ENCODE assay signal across 25 cellular contexts in genomic region chr15:100167884-100168375, GRCh38.
A peak's percentile ranks its signal among the peaks of the same experiment; 100 is the strongest.
DNase-seq lines count a peak whose midpoint lies in the region; TF ChIP-seq lines count a peak whose summit lies in the region.
"Had no signal": no experiment of that assay in that cellular context is flagged by ENCODE, and none has a peak within 500 bp of the region (broad histone marks: within the 10 kb centered on the region; RNA-seq: fewer than 3 reads in every experiment).

No MANE protein-coding gene starts in this region.

- H3K36me3 Mint-ChIP-seq in type B pancreatic cell = no peaks in the 10 kb centered on the region

- no peaks in the 10 kb centered on the region for H3F3A ChIP-seq in GM23248 (ENCODE audit: insufficient read depth)

- peak; percentile 53 for DNase-seq in activated CD8-positive, alpha-beta memory T cell treated with anti-CD3 and anti-CD28 coated beads for 24 hours
- no peak for DNase-seq in activated CD8-positive, alpha-beta memory T cell treated with anti-CD3 and anti-CD28 coated beads, Interleukin-2, amount 50 U/mL, for 4 hours
- DNase-seq in left ventricle myocardium inferior = peak; percentile 24
- DNase-seq in pons (ENCODE audit: low spot score) = peak; percentile 3
- DNase-seq in type B pancreatic cell (ENCODE audit: extremely low spot score, unreplicated experiment) = peak; percentile 47
- DNase-seq in NCI-H510A treated with DMSO at 0.1 percent for 48 hours (lab: John Stamatoyannopoulos, UW) = no peak
- no peak for DNase-seq in DMS53 (lab: John Stamatoyannopoulos, UW)
- DNase-seq in GM23248 = no peak
- DNase-seq: 8988T; activated CD4-positive, CD25-positive, alpha-beta regulatory T cell treated with anti-CD3 and anti-CD28 coated beads, Interleukin-2, amount 50 U/mL, for 72 hours; activated naive CD8-positive, alpha-beta T cell treated with anti-CD3 and anti-CD28 coated beads, Interleukin-2, amount 10 ng/mL, durations not matched to agents 7 days and 5 days; AML-193; brain microvascular endothelial cell; cortex of kidney; islet precursor cell; mesenchymal stem cell; naive thymus-derived CD4-positive, alpha-beta T cell; NCI-H1417; pancreas; small intestine; stimulated activated CD4-positive, alpha-beta T cell treated with anti-CD3 and anti-CD28 coated beads, Interleukin-2, amount 100 ng/mL, for 48 hours; stimulated activated naive CD8-positive, alpha-beta T cell treated with anti-CD3 and anti-CD28 coated beads, Interleukin-15, Interleukin-2, amounts not matched to agents 100 U/mL and 50 U/mL, for 24 hours; T1000 had no signal

- H4K20me1 ChIP-seq in GM23248 (ENCODE audit: insufficient read depth) = no peaks in the 10 kb centered on the region

- no peak overlapping the region for H3K4me2 ChIP-seq in GM23248 (ENCODE audit: unreplicated experiment)

- WGBS in GM23248 (ENCODE audit: low coverage in 1 of 2, low lambda C conversion rate in 2 of 2, missing lambda C conversion rate in 2 of 2), 2 experiments = 53 to 57% methylated on average over 15 of the region's 15 CpGs

- no peak for TF ChIP-seq CTCF in left ventricle myocardium inferior (IDR thresholded peaks at IDR 0.05; ENCODE audit: borderline replicate concordance)
- no peak for TF ChIP-seq CTCF in type B pancreatic cell (conservative IDR thresholded peaks at IDR 0.05)

- H3K9me2 ChIP-seq in GM23248 (ENCODE audit: insufficient read depth) = no peaks in the 10 kb centered on the region

- peaks cover 15% of the 10 kb centered on the region for H3K4me1 ChIP-seq in left ventricle myocardium inferior
- no peaks in the 10 kb centered on the region for H3K4me1 ChIP-seq in GM23248 (ENCODE audit: insufficient read depth)
- H3K4me1 ChIP-seq: pancreas, vagina had no signal

- no peaks in the 10 kb centered on the region for H3K36me3 ChIP-seq in left ventricle myocardium inferior
- no peaks in the 10 kb centered on the region for H3K36me3 ChIP-seq in GM23248 (ENCODE audit: low read depth)
- H3K36me3 ChIP-seq: brain microvascular endothelial cell, pancreas, vagina had no signal

- H3K27me3 Mint-ChIP-seq in type B pancreatic cell = no peaks in the 10 kb centered on the region
- H3K27me3 Mint-ChIP-seq: activated naive CD8-positive, alpha-beta T cell treated with anti-CD3 and anti-CD28 coated beads, Interleukin-2, amount 10 ng/mL, durations not matched to agents 7 days and 5 days; activated T-helper 17 cell treated with anti-CD3 and anti-CD28 coated beads, Interleukin-2, amount 50 U/mL, for 72 hours had no signal

- H2AFZ ChIP-seq in GM23248 = no peak overlapping the region

- no peaks in the 10 kb centered on the region for H3K27me3 ChIP-seq in left ventricle myocardium inferior (ENCODE audit: low read depth)
- H3K27me3 ChIP-seq in GM23248 (replicated peaks; ENCODE audit: insufficient read depth) = no peaks in the 10 kb centered on the region
- H3K27me3 ChIP-seq: brain microvascular endothelial cell, pancreas, vagina had no signal

- no peaks in the 10 kb centered on the region for H3K4me1 Mint-ChIP-seq in type B pancreatic cell (ENCODE audit: unreplicated experiment)
- H3K4me1 Mint-ChIP-seq: activated T-helper 17 cell treated with anti-CD3 and anti-CD28 coated beads, Interleukin-2, amount 50 U/mL, for 72 hours had no signal

- peak overlapping the region; percentile 75 for H3K27ac ChIP-seq in left ventricle myocardium inferior (replicated peaks)
- H3K27ac ChIP-seq in GM23248 = no peak overlapping the region
- H3K27ac ChIP-seq: brain microvascular endothelial cell, pancreas, vagina had no signal

- H3K9me3 Mint-ChIP-seq in type B pancreatic cell = no peaks in the 10 kb centered on the region
- H3K9me3 Mint-ChIP-seq: activated T-helper 17 cell treated with anti-CD3 and anti-CD28 coated beads, Interleukin-2, amount 50 U/mL, for 72 hours had no signal

- H3K4me3 ChIP-seq in left ventricle myocardium inferior (no peak overlapping the region), GM23248 (no peak overlapping the region)
- H3K4me3 ChIP-seq: pancreas, vagina had no signal

- H3K79me2 ChIP-seq in GM23248 (ENCODE audit: insufficient read depth) = no peaks in the 10 kb centered on the region

- H3K27ac Mint-ChIP-seq in type B pancreatic cell = no peak overlapping the region
- H3K27ac Mint-ChIP-seq: activated naive CD8-positive, alpha-beta T cell treated with anti-CD3 and anti-CD28 coated beads, Interleukin-2, amount 10 ng/mL, durations not matched to agents 7 days and 5 days; activated T-helper 17 cell treated with anti-CD3 and anti-CD28 coated beads, Interleukin-2, amount 50 U/mL, for 72 hours; naive thymus-derived CD4-positive, alpha-beta T cell had no signal

- H3K9ac ChIP-seq in GM23248 = no peak overlapping the region

- intact Hi-C loops in left ventricle myocardium inferior (cut with micrococcal nuclease) = no loop called here

- in situ Hi-C loops in GM23248 (cut with MboI) = no loop called here

- H3K4me3 Mint-ChIP-seq in type B pancreatic cell = no peak overlapping the region
- H3K4me3 Mint-ChIP-seq: activated naive CD8-positive, alpha-beta T cell treated with anti-CD3 and anti-CD28 coated beads, Interleukin-2, amount 10 ng/mL, durations not matched to agents 7 days and 5 days; activated T-helper 17 cell treated with anti-CD3 and anti-CD28 coated beads, Interleukin-2, amount 50 U/mL, for 72 hours; naive thymus-derived CD4-positive, alpha-beta T cell had no signal

- H3K9me3 ChIP-seq in left ventricle myocardium inferior (replicated peaks) = peaks cover 20% of the 10 kb centered on the region
- no peaks in the 10 kb centered on the region for H3K9me3 ChIP-seq in GM23248 (ENCODE audit: low read depth)
- H3K9me3 ChIP-seq: pancreas had no signal

Comparison
In these comparisons a context has a peak if more than half of its experiments do, and no peak if none do; other contexts are left out.
1. DNase-seq: peak in activated CD8-positive, alpha-beta memory T cell treated with anti-CD3 and anti-CD28 coated beads for 24 hours (single experiment), left ventricle myocardium inferior (single experiment), pons (single experiment) and type B pancreatic cell (single experiment); none in activated CD8-positive, alpha-beta memory T cell treated with anti-CD3 and anti-CD28 coated beads, Interleukin-2, amount 50 U/mL, for 4 hours (single experiment), NCI-H510A treated with DMSO at 0.1 percent for 48 hours (single experiment), DMS53 (single experiment) and GM23248 (single experiment).